Comparison of ENCODE assay signal across 15 cellular contexts in genomic region chr14:69281450-69282169, GRCh38. TPM values are rescaled to one million over a fixed set of nuclear protein-coding genes. Genes with fewer than 3 reads are reported as not detected.
DNase-seq lines count a peak whose midpoint lies in the region; ATAC-seq, FAIRE-seq and TF ChIP-seq lines count a peak whose summit lies in the region.
"Had no signal": no experiment of that assay in that cellular context is flagged by ENCODE, and none has a peak within 500 bp of the region (broad histone marks: within the 10 kb centered on the region; RNA-seq: fewer than 3 reads in every experiment).

No MANE protein-coding gene starts in this region.

- TF ChIP-seq POLR2A in GM12892 (IDR thresholded peaks at IDR 0.05; ENCODE audit: low read depth, low read length), result no peak

- intact Hi-C loops in left ventricle myocardium superior (cut with micrococcal nuclease), result no loop called here

- DNase-seq in GM12892 (ENCODE audit: insufficient read length), result no peak
- peak; percentile 24 for DNase-seq in HFFc6
- peak; percentile 77 for DNase-seq in NCI-H2227 treated with DMSO at 0.1 percent for 48 hours (lab: John Stamatoyannopoulos, UW)
- DNase-seq in left ventricle myocardium superior, result peak; percentile 60
- DNase-seq in germinal center (ENCODE audit: low spot score), result no peak
- DNase-seq in activated naive CD4-positive, alpha-beta T cell treated with Interleukin-2 at 50 U/mL for 16 hours, result no peak
- DNase-seq: activated CD4-positive, alpha-beta T cell treated with anti-CD3 and anti-CD28 coated beads for 1 hour; activated gamma-delta T cell treated with Interleukin-2 at 50 U/mL for 16 hours; esophagus squamous epithelium; GOT3; naive thymus-derived CD4-positive, alpha-beta T cell; small intestine had no signal

- no peaks in the 10 kb centered on the region for H3K36me3 Mint-ChIP-seq in HFFc6 (ENCODE audit: low read depth)
- H3K36me3 Mint-ChIP-seq: naive thymus-derived CD4-positive, alpha-beta T cell had no signal

- no peaks in the 10 kb centered on the region for H3K9me3 Mint-ChIP-seq in HFFc6
- H3K9me3 Mint-ChIP-seq: central memory CD8-positive, alpha-beta T cell had no signal

- peaks cover 21% of the 10 kb centered on the region for H3K27me3 Mint-ChIP-seq in HFFc6 (ENCODE audit: insufficient read depth)

- ATAC-seq in left ventricle myocardium superior (peak; percentile 90), HG02981 (IDR thresholded peaks at IDR 0.05; ENCODE audit: unreplicated experiment) (no peak)
- ATAC-seq: naive thymus-derived CD4-positive, alpha-beta T cell; SK-N-SH treated with all-trans-retinoic acid at 6 μM for 48 hours had no signal

- peak; percentile 33; the same call in 1 of the 2 replicates for TF ChIP-seq CTCF in HFFc6 (IDR thresholded peaks at IDR 0.05)

- H3K4me3 Mint-ChIP-seq in HFFc6, result no peak overlapping the region
- H3K4me3 Mint-ChIP-seq: central memory CD8-positive, alpha-beta T cell; naive thymus-derived CD4-positive, alpha-beta T cell had no signal

- no peaks in the 10 kb centered on the region for H3K4me1 Mint-ChIP-seq in HFFc6 (ENCODE audit: low read depth)
- H3K4me1 Mint-ChIP-seq: central memory CD8-positive, alpha-beta T cell; naive thymus-derived CD4-positive, alpha-beta T cell had no signal

- FAIRE-seq in GM12892 (lab: Jason Lieb, UNC), result peak; percentile 92
- FAIRE-seq: small intestine had no signal

- H3K27ac Mint-ChIP-seq in HFFc6, result no peak overlapping the region
- H3K27ac Mint-ChIP-seq: naive thymus-derived CD4-positive, alpha-beta T cell had no signal

RNA-seq across cellular contexts. Expression of gene GALNT16, which starts 21.7 kb away (rescaled TPM):
- polyA plus RNA-seq in GM12892 (2012; ENCODE audit: missing spikeins), result 0.21 TPM
- under 1 TPM; 0.11 to 0.38 (median 0.24) TPM for total RNA-seq in HFFc6 (2021; fragmentation: NEBNext Ultra II Directional; extraction: Animal tissue kit (Norgen Biotek cat#: 25700))
- total RNA-seq in left ventricle myocardium superior, result 101 TPM
- polyA plus RNA-seq: naive thymus-derived CD4-positive, alpha-beta T cell had no signal

Comparison
In these comparisons a context has a peak if more than half of its experiments do, and no peak if none do; other contexts are left out.
1. DNase-seq: peak in HFFc6 (single experiment), NCI-H2227 treated with DMSO at 0.1 percent for 48 hours (single experiment) and left ventricle myocardium superior (single experiment); none in GM12892 (single experiment), germinal center (single experiment) and activated naive CD4-positive, alpha-beta T cell treated with Interleukin-2 at 50 U/mL for 16 hours (single experiment).
2. RNA of gene GALNT16, which starts 21.7 kb away (total RNA-seq): 101 TPM in left ventricle myocardium superior (single experiment); 0.11 to 0.38 TPM in HFFc6; every median in the first group is over 10 times any median in the second.